In genomic region chr21:15018382-15018781, GRCh38 we compare ENCODE assay signal across 26 cellular contexts. TPM values are rescaled to one million over a fixed set of nuclear protein-coding genes. Genes with fewer than 3 reads are reported as not detected.
DNase-seq lines count a peak whose midpoint lies in the region; ATAC-seq and TF ChIP-seq lines count a peak whose summit lies in the region.
"Had no signal": no experiment of that assay in that cellular context is flagged by ENCODE, and none has a peak within 500 bp of the region (broad histone marks: within the 10 kb centered on the region; RNA-seq: fewer than 3 reads in every experiment).

No MANE protein-coding gene starts in this region.

- H3K27ac Mint-ChIP-seq in activated naive CD8-positive, alpha-beta T cell treated with anti-CD3 and anti-CD28 coated beads, Interleukin-2, amount 50 U/mL, for 24 hours: peak overlapping the region; percentile 53
- H3K27ac Mint-ChIP-seq in activated naive CD8-positive, alpha-beta T cell treated with anti-CD3 and anti-CD28 coated beads for 36 hours: no peak overlapping the region
- peak overlapping the region; percentile 57 for H3K27ac Mint-ChIP-seq in stimulated activated naive CD8-positive, alpha-beta T cell treated with anti-CD3 and anti-CD28 coated beads, Interleukin-15, Interleukin-2, amounts not matched to agents 100 ng/mL and 50 ng/mL, for 24 hours
- H3K27ac Mint-ChIP-seq: B cell had no signal

- no peaks in the 10 kb centered on the region for H3K9me3 Mint-ChIP-seq in activated naive CD8-positive, alpha-beta T cell treated with anti-CD3 and anti-CD28 coated beads, Interleukin-2, amount 50 U/mL, for 24 hours
- H3K9me3 Mint-ChIP-seq in activated naive CD8-positive, alpha-beta T cell treated with anti-CD3 and anti-CD28 coated beads for 36 hours: peaks cover 4% of the 10 kb centered on the region
- H3K9me3 Mint-ChIP-seq in stimulated activated naive CD8-positive, alpha-beta T cell treated with anti-CD3 and anti-CD28 coated beads, Interleukin-15, Interleukin-2, amounts not matched to agents 100 ng/mL and 50 ng/mL, for 24 hours: no peaks in the 10 kb centered on the region

- peak overlapping the region; percentile 85 for H3K27ac ChIP-seq in epithelial cell of prostate
- H3K27ac ChIP-seq: KMS-11, right atrium auricular region, RWPE1, SJSA1, transverse colon, WERI-Rb-1 had no signal

- H3K4me3 Mint-ChIP-seq in activated naive CD8-positive, alpha-beta T cell treated with anti-CD3 and anti-CD28 coated beads, Interleukin-2, amount 50 U/mL, for 24 hours: no peak overlapping the region
- H3K4me3 Mint-ChIP-seq in activated naive CD8-positive, alpha-beta T cell treated with anti-CD3 and anti-CD28 coated beads for 36 hours: no peak overlapping the region
- H3K4me3 Mint-ChIP-seq in stimulated activated naive CD8-positive, alpha-beta T cell treated with anti-CD3 and anti-CD28 coated beads, Interleukin-15, Interleukin-2, amounts not matched to agents 100 ng/mL and 50 ng/mL, for 24 hours: no peak overlapping the region
- H3K4me3 Mint-ChIP-seq: B cell, neural crest cell had no signal

- H3K27me3 Mint-ChIP-seq in activated naive CD8-positive, alpha-beta T cell treated with anti-CD3 and anti-CD28 coated beads, Interleukin-2, amount 50 U/mL, for 24 hours: no peaks in the 10 kb centered on the region
- no peaks in the 10 kb centered on the region for H3K27me3 Mint-ChIP-seq in activated naive CD8-positive, alpha-beta T cell treated with anti-CD3 and anti-CD28 coated beads for 36 hours
- H3K27me3 Mint-ChIP-seq in stimulated activated naive CD8-positive, alpha-beta T cell treated with anti-CD3 and anti-CD28 coated beads, Interleukin-15, Interleukin-2, amounts not matched to agents 100 ng/mL and 50 ng/mL, for 24 hours: no peaks in the 10 kb centered on the region
- H3K27me3 Mint-ChIP-seq: B cell had no signal

- H3K36me3 Mint-ChIP-seq in activated naive CD8-positive, alpha-beta T cell treated with anti-CD3 and anti-CD28 coated beads, Interleukin-2, amount 50 U/mL, for 24 hours (ENCODE audit: low read depth): peaks cover 21% of the 10 kb centered on the region
- peaks cover 21% of the 10 kb centered on the region for H3K36me3 Mint-ChIP-seq in activated naive CD8-positive, alpha-beta T cell treated with anti-CD3 and anti-CD28 coated beads for 36 hours
- H3K36me3 Mint-ChIP-seq in stimulated activated naive CD8-positive, alpha-beta T cell treated with anti-CD3 and anti-CD28 coated beads, Interleukin-15, Interleukin-2, amounts not matched to agents 100 ng/mL and 50 ng/mL, for 24 hours (ENCODE audit: low read depth): peaks cover 24% of the 10 kb centered on the region

- peaks cover 35% of the 10 kb centered on the region for H3K4me1 Mint-ChIP-seq in activated naive CD8-positive, alpha-beta T cell treated with anti-CD3 and anti-CD28 coated beads, Interleukin-2, amount 50 U/mL, for 24 hours
- H3K4me1 Mint-ChIP-seq in activated naive CD8-positive, alpha-beta T cell treated with anti-CD3 and anti-CD28 coated beads for 36 hours: peaks cover 33% of the 10 kb centered on the region
- H3K4me1 Mint-ChIP-seq in stimulated activated naive CD8-positive, alpha-beta T cell treated with anti-CD3 and anti-CD28 coated beads, Interleukin-15, Interleukin-2, amounts not matched to agents 100 ng/mL and 50 ng/mL, for 24 hours (ENCODE audit: low read depth): peaks cover 42% of the 10 kb centered on the region

- DNase-seq in activated naive CD8-positive, alpha-beta T cell treated with anti-CD3 and anti-CD28 coated beads, Interleukin-2, amount 50 U/mL, for 24 hours: no peak
- no peak for DNase-seq in activated naive CD8-positive, alpha-beta T cell treated with anti-CD3 and anti-CD28 coated beads for 36 hours
- peak; percentile 6 for DNase-seq in GM20000 (ENCODE audit: low spot score)
- no peak for DNase-seq in epithelial cell of prostate (ENCODE audit: low read depth, low spot score)
- no peak for DNase-seq in amygdala (lab: John Stamatoyannopoulos, UW)
- no peak for DNase-seq in OCI-M1 (lab: John Stamatoyannopoulos, UW)
- DNase-seq: activated naive CD4-positive, alpha-beta T cell treated with Interleukin-2 at 50 U/mL for 16 hours; effector CD4-positive, alpha-beta T cell; mammary epithelial cell; MG63; NCI-H1105; NCI-H187 treated with DMSO at 0.1 percent for 48 hours; NCI-H2171 treated with DMSO at 0.1 percent for 48 hours; NCI-H510A treated with DMSO at 0.1 percent for 48 hours; small intestine; T-helper 9 cell; transverse colon; WERI-Rb-1 had no signal

- TF ChIP-seq CTCF in GM20000 (IDR thresholded peaks at IDR 0.05; ENCODE audit: extremely low read depth, missing control alignments): no peak

- peak; percentile 46 for ATAC-seq in activated naive CD8-positive, alpha-beta T cell treated with anti-CD3 and anti-CD28 coated beads, Interleukin-2, amount 50 U/mL, for 24 hours
- ATAC-seq in HG03025 (IDR thresholded peaks at IDR 0.05; ENCODE audit: low FRiP score, unreplicated experiment): no peak

RNA-seq across cellular contexts. Expression of gene NRIP1, which starts 46.4 kb away (rescaled TPM):
- 10 to 100 TPM; 26.0 to 28.3 TPM for total RNA-seq in activated naive CD8-positive, alpha-beta T cell treated with anti-CD3 and anti-CD28 coated beads for 36 hours
